ENCODE assay signal across 1 cellular context in genomic region chr1:206925116-206925736, GRCh38.
A peak's percentile ranks its signal among the peaks of the same experiment; 100 is the strongest.
TF ChIP-seq lines count a peak whose summit lies in the region.

No MANE protein-coding gene starts in this region.

TF ChIP-seq in K562, 482 proteins besides CTCF, POLR2A, EP300 and RAD21 (continued from another document):
- TF ChIP-seq STAT6 (CRISPR knock-in tag; IDR thresholded peaks at IDR 0.05) = no peak
- TF ChIP-seq E2F6 (IDR thresholded peaks at IDR 0.05; ENCODE audit: borderline replicate concordance in 1 of 2, extremely low read depth in 1 of 2, insufficient read depth in 1 of 2, insufficient read length in 1 of 2, low read depth in 1 of 2, low read length in 1 of 2, poor library complexity in 1 of 2, severe bottlenecking in 1 of 2) = no peak
- TF ChIP-seq ZNF134 (CRISPR knock-in tag; conservative IDR thresholded peaks at IDR 0.05) = no peak
- no peak for TF ChIP-seq CREB1 (IDR thresholded peaks at IDR 0.05)
- TF ChIP-seq CREB1 (CRISPR knock-in tag; IDR thresholded peaks at IDR 0.05) = 0 out of 2 replicates have a peak, but pooled peaks have one; percentile 26
- no peak for TF ChIP-seq FOXP4 (CRISPR knock-in tag; IDR thresholded peaks at IDR 0.05; ENCODE audit: borderline replicate concordance)
- TF ChIP-seq RBM39 (optimal IDR thresholded peaks at IDR 0.05; ENCODE audit: low read depth, low read length) = no peak
- TF ChIP-seq RFX1 (IDR thresholded peaks at IDR 0.05) = peak; percentile 68
- TF ChIP-seq ZFX (CRISPR knock-in tag; IDR thresholded peaks at IDR 0.05) = peak; percentile 66; the same call in 1 of the 2 replicates
- no peak for TF ChIP-seq MCM5 (IDR thresholded peaks at IDR 0.05; ENCODE audit: low read depth)
- TF ChIP-seq ESRRA (IDR thresholded peaks at IDR 0.05; ENCODE audit: borderline replicate concordance, low read depth) = peak; percentile 28; the same call in 1 of the 2 replicates
- TF ChIP-seq FOXA3 (CRISPR knock-in tag; conservative IDR thresholded peaks at IDR 0.05 in 1 of 2, IDR thresholded peaks at IDR 0.05 in 1 of 2) = no peak
- no peak for TF ChIP-seq STAG1 (CRISPR knock-in tag; IDR thresholded peaks at IDR 0.05; ENCODE audit: borderline replicate concordance)
- no peak for TF ChIP-seq MLX (CRISPR knock-in tag; conservative IDR thresholded peaks at IDR 0.05)
- TF ChIP-seq NR4A1 (CRISPR knock-in tag; IDR thresholded peaks at IDR 0.05) = no peak
- TF ChIP-seq NR4A1 (tag; IDR thresholded peaks at IDR 0.05) = no peak
- TF ChIP-seq ZBTB26 (CRISPR knock-in tag; IDR thresholded peaks at IDR 0.05) = no peak
- TF ChIP-seq MCM3 (IDR thresholded peaks at IDR 0.05) = no peak
- TF ChIP-seq NCOR1 (IDR thresholded peaks at IDR 0.05) = no peak
- no peak for TF ChIP-seq ZNF695 (CRISPR knock-in tag; IDR thresholded peaks at IDR 0.05)
- TF ChIP-seq MTA1 (IDR thresholded peaks at IDR 0.05; ENCODE audit: borderline replicate concordance) = no peak
- 0 out of 2 replicates have a peak, but pooled peaks have one; percentile 14 for TF ChIP-seq ZNF707 (CRISPR knock-in tag; conservative IDR thresholded peaks at IDR 0.05)
- TF ChIP-seq SRF (CRISPR knock-in tag; IDR thresholded peaks at IDR 0.05) = 0 out of 4 replicates have a peak, but pooled peaks of 1 of the 2 experiments have one; percentile 20
- no peak for TF ChIP-seq ZBTB1 (CRISPR knock-in tag; IDR thresholded peaks at IDR 0.05; ENCODE audit: borderline replicate concordance, low read depth)
- no peak for TF ChIP-seq POLR2AphosphoS5 (IDR thresholded peaks at IDR 0.05; ENCODE audit: control insufficient read depth, insufficient read depth, low read depth, low read length)
- no peak for TF ChIP-seq CHD2 (IDR thresholded peaks at IDR 0.05; ENCODE audit: low read depth, low read length)
- no peak for TF ChIP-seq PURB (CRISPR knock-in tag; IDR thresholded peaks at IDR 0.05; ENCODE audit: low read depth)
- no peak for TF ChIP-seq SAFB (IDR thresholded peaks at IDR 0.05; ENCODE audit: borderline replicate concordance, low read depth, low read length)
- peak in 2 of 3 experiments; percentile 43 to 63 for TF ChIP-seq YY1 (IDR thresholded peaks at IDR 0.05; ENCODE audit: borderline replicate concordance in 1 of 3, control insufficient read depth in 1 of 3, extremely low read depth in 1 of 3, insufficient read depth in 3 of 3, insufficient read length in 1 of 3, insufficient replicate concordance in 2 of 3, low read depth in 1 of 3, low read length in 2 of 3)
- no peak for TF ChIP-seq STAT5B (CRISPR knock-in tag; IDR thresholded peaks at IDR 0.05)
- no peak for TF ChIP-seq ZFP91 (CRISPR knock-in tag; IDR thresholded peaks at IDR 0.05)
- no peak for TF ChIP-seq SMAD4 (CRISPR knock-in tag; conservative IDR thresholded peaks at IDR 0.05)
- no peak for TF ChIP-seq PCBP2 (IDR thresholded peaks at IDR 0.05; ENCODE audit: low read depth, low read length, poor library complexity, severe bottlenecking)
- no peak for TF ChIP-seq SMARCA4 (IDR thresholded peaks at IDR 0.05)
- no peak for TF ChIP-seq KLF1 (tag; IDR thresholded peaks at IDR 0.05)
- peak; percentile 80 to 85 for TF ChIP-seq FOXK2 (conservative IDR thresholded peaks at IDR 0.05 in 1 of 2, IDR thresholded peaks at IDR 0.05 in 1 of 2; ENCODE audit: low read depth in 2 of 2)
- no peak for TF ChIP-seq TAF15 (IDR thresholded peaks at IDR 0.05; ENCODE audit: low read depth, low read length)
- no peak for TF ChIP-seq FOXP1 (CRISPR knock-in tag; IDR thresholded peaks at IDR 0.05)
- TF ChIP-seq ZNF384 (IDR thresholded peaks at IDR 0.05; ENCODE audit: low read depth, low read length) = no peak
- TF ChIP-seq ZNF780A (CRISPR knock-in tag; IDR thresholded peaks at IDR 0.05) = no peak
- no peak for TF ChIP-seq GATAD2B (IDR thresholded peaks at IDR 0.05; ENCODE audit: borderline replicate concordance)
- TF ChIP-seq NR2C1 (IDR thresholded peaks at IDR 0.05) = no peak
- TF ChIP-seq NR2C1 (tag; IDR thresholded peaks at IDR 0.05) = peak; percentile 59; the same call in 1 of the 2 replicates
- TF ChIP-seq BHLHE40 (IDR thresholded peaks at IDR 0.05; ENCODE audit: low read length) = peak; percentile 48; the same call in 1 of the 2 replicates
- TF ChIP-seq CXXC5 (CRISPR knock-in tag; IDR thresholded peaks at IDR 0.05) = 0 out of 2 replicates have a peak, but pooled peaks have one; percentile 15
- TF ChIP-seq ARID4B (CRISPR knock-in tag; IDR thresholded peaks at IDR 0.05) = 0 out of 2 replicates have a peak, but pooled peaks have one; percentile 46
- no peak for TF ChIP-seq THAP12 (CRISPR knock-in tag; IDR thresholded peaks at IDR 0.05)
- no peak for TF ChIP-seq DACH1 (IDR thresholded peaks at IDR 0.05; ENCODE audit: partially characterized antibody)
- no peak for TF ChIP-seq SAFB2 (IDR thresholded peaks at IDR 0.05; ENCODE audit: borderline replicate concordance, low read depth, low read length, severe bottlenecking)
- no peak for TF ChIP-seq ATF2 (CRISPR knock-in tag; IDR thresholded peaks at IDR 0.05)
- no peak for TF ChIP-seq KDM5B (IDR thresholded peaks at IDR 0.05; ENCODE audit: insufficient replicate concordance, low read depth, low read length)
